Comparison of ENCODE assay signal across 1 cellular context in genomic region chr6:163714179-163714578, GRCh38.
A peak's percentile ranks its signal among the peaks of the same experiment; 100 is the strongest.
TF ChIP-seq lines count a peak whose summit lies in the region.

No MANE protein-coding gene starts in this region.

TF ChIP-seq in K562, 482 proteins besides CTCF, POLR2A, EP300 and RAD21 (continued from another document):
- no peak for TF ChIP-seq ZNF445 (CRISPR knock-in tag; IDR thresholded peaks at IDR 0.05; ENCODE audit: low read depth)
- TF ChIP-seq ZNF3 (CRISPR knock-in tag; IDR thresholded peaks at IDR 0.05): no peak
- TF ChIP-seq HDAC3 (IDR thresholded peaks at IDR 0.05; ENCODE audit: borderline replicate concordance, partially characterized antibody): no peak
- TF ChIP-seq NFIC (IDR thresholded peaks at IDR 0.05): no peak
- TF ChIP-seq ZNF75A (CRISPR knock-in tag; IDR thresholded peaks at IDR 0.05): no peak
- TF ChIP-seq ZNF512 (tag; IDR thresholded peaks at IDR 0.05): no peak
- TF ChIP-seq TEAD4 (IDR thresholded peaks at IDR 0.05; ENCODE audit: low read length): no peak
- no peak for TF ChIP-seq TEAD4 (CRISPR knock-in tag; IDR thresholded peaks at IDR 0.05; ENCODE audit: borderline replicate concordance)
- peak; percentile 70 for TF ChIP-seq JUNB (CRISPR knock-in tag; conservative IDR thresholded peaks at IDR 0.05)
- TF ChIP-seq TFE3 (CRISPR knock-in tag; IDR thresholded peaks at IDR 0.05): no peak
- TF ChIP-seq ATF1 (CRISPR knock-in tag; IDR thresholded peaks at IDR 0.05): no peak
- TF ChIP-seq ATF1 (tag; IDR thresholded peaks at IDR 0.05): peak; percentile 46
- TF ChIP-seq MTA1 (IDR thresholded peaks at IDR 0.05; ENCODE audit: borderline replicate concordance): no peak
- no peak for TF ChIP-seq KLF10 (CRISPR knock-in tag; IDR thresholded peaks at IDR 0.05)
- TF ChIP-seq MAZ (CRISPR knock-in tag; conservative IDR thresholded peaks at IDR 0.05 in 1 of 2, IDR thresholded peaks at IDR 0.05 in 1 of 2): no peak
- no peak for TF ChIP-seq WHSC1 (IDR thresholded peaks at IDR 0.05; ENCODE audit: low read length)
- TF ChIP-seq CREM (IDR thresholded peaks at IDR 0.05; ENCODE audit: low read depth): peak; percentile 27; the same call in 1 of the 2 replicates
- TF ChIP-seq ZNF224 (CRISPR knock-in tag; IDR thresholded peaks at IDR 0.05): no peak
- no peak for TF ChIP-seq ZNF609 (CRISPR knock-in tag; IDR thresholded peaks at IDR 0.05; ENCODE audit: borderline replicate concordance)
- no peak for TF ChIP-seq ILF3 (IDR thresholded peaks at IDR 0.05; ENCODE audit: borderline replicate concordance)
- TF ChIP-seq ZNF764 (CRISPR knock-in tag; IDR thresholded peaks at IDR 0.05; ENCODE audit: low read depth): no peak
- no peak for TF ChIP-seq RBM39 (optimal IDR thresholded peaks at IDR 0.05; ENCODE audit: low read depth, low read length)
- TF ChIP-seq TSC22D4 (tag; IDR thresholded peaks at IDR 0.05): no peak
- TF ChIP-seq STAT5B (CRISPR knock-in tag; IDR thresholded peaks at IDR 0.05): no peak
- TF ChIP-seq ATF7 (IDR thresholded peaks at IDR 0.05): peak; percentile 90
- TF ChIP-seq CBX1 (IDR thresholded peaks at IDR 0.05; ENCODE audit: low read depth): no peak
- no peak for TF ChIP-seq RBM15 (IDR thresholded peaks at IDR 0.05; ENCODE audit: insufficient read depth, low read length)
- TF ChIP-seq STAG1 (CRISPR knock-in tag; IDR thresholded peaks at IDR 0.05; ENCODE audit: borderline replicate concordance): no peak
- TF ChIP-seq MCM3 (IDR thresholded peaks at IDR 0.05): no peak
- no peak for TF ChIP-seq KHSRP (IDR thresholded peaks at IDR 0.05)
- TF ChIP-seq FUS (optimal IDR thresholded peaks at IDR 0.05; ENCODE audit: low read depth, low read length): no peak
- TF ChIP-seq ZNF239 (CRISPR knock-in tag; IDR thresholded peaks at IDR 0.05): no peak
- peak; percentile 92 for TF ChIP-seq ATF3 (IDR thresholded peaks at IDR 0.05)
- TF ChIP-seq ATF3 (CRISPR knock-in tag; conservative IDR thresholded peaks at IDR 0.05): no peak
- no peak for TF ChIP-seq MAFK (IDR thresholded peaks at IDR 0.05; ENCODE audit: low read length)
- TF ChIP-seq RNF219 (CRISPR knock-in tag; IDR thresholded peaks at IDR 0.05): no peak
- TF ChIP-seq ZNF639 (CRISPR knock-in tag; conservative IDR thresholded peaks at IDR 0.05 in 1 of 2, IDR thresholded peaks at IDR 0.05 in 1 of 2): no peak
